Comparison of ENCODE assay signal across 22 cellular contexts in the genomic region with DNA sequence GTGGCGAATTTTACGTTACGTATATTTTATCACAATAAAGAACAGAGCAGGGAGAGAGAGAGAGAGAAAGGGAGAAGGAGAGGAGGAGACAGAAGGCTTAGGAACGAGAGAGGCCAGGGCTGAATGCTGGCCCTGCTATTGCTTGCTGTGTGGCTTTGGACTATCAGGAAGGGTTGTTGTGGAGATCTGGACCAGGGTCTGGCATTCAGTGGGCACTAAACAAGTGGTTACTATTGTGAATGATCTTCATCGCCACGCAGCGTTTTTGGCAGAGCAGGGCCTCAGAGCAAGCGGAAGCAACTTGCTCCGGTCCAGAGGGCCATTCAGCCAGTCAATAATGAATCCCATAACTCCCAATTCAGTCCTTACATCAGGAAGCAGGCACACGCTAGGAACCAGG. TPM values are rescaled to one million over a fixed set of nuclear protein-coding genes. Genes with fewer than 3 reads are reported as not detected.
DNase-seq lines count a peak whose midpoint lies in the region; ATAC-seq and TF ChIP-seq lines count a peak whose summit lies in the region.
"Had no signal": no experiment of that assay in that cellular context is flagged by ENCODE, and none has a peak within 500 bp of the region (broad histone marks: within the 10 kb centered on the region; RNA-seq: fewer than 3 reads in every experiment).

No MANE protein-coding gene starts in this region.

- TF ChIP-seq CTCF in WTC11 (IDR thresholded peaks at IDR 0.05) (no peak), dorsolateral prefrontal cortex (IDR thresholded peaks at IDR 0.05 in 54 of 56, conservative IDR thresholded peaks at IDR 0.05 in 2 of 56; ENCODE audit: low read depth in 1 of 56, partially characterized antibody in 56 of 56) (peak in 1 of 56 donors; percentile 10), OCI-LY7 (conservative IDR thresholded peaks at IDR 0.05; ENCODE audit: low read length) (no peak)

- no peak for DNase-seq in WTC11 (ENCODE audit: low spot score)
- DNase-seq in dorsolateral prefrontal cortex = peak in 7 of 10 donors; percentile 55 to 76 (median 72)
- peak; percentile 54 for DNase-seq in middle frontal gyrus (ENCODE audit: extremely low spot score, low spot score)
- peak; percentile 79 for DNase-seq in superior temporal gyrus (ENCODE audit: extremely low spot score)
- no peak for DNase-seq in OCI-LY7 (ENCODE audit: low spot score)
- DNase-seq: activated CD4-positive, alpha-beta T cell treated with anti-CD3 and anti-CD28 coated beads for 48 hours; activated CD8-positive, alpha-beta memory T cell treated with anti-CD3 and anti-CD28 coated beads, Interleukin-2, amount 10 ng/mL, durations not matched to agents 7 days and 5 days; activated naive CD8-positive, alpha-beta T cell treated with anti-CD3 and anti-CD28 coated beads, Interleukin-2, amount 10 ng/mL, durations not matched to agents 7 days and 5 days; Caco-2; esophagus squamous epithelium; glutamatergic neuron; immature natural killer cell; lower lobe of right lung; naive thymus-derived CD8-positive, alpha-beta T cell; NCI-H187 treated with DMSO at 0.1 percent for 48 hours; NCI-H345; NK-92 treated with Interleukin-12 subunit alpha and Interleukin-12 subunit beta, amount 100 ng/mL, for 24 hours; transverse colon had no signal

- CTCF ChIA-PET in WTC11 (lab: Charles Lee) = no interaction called here
- CTCF ChIA-PET in OCI-LY7 (lab: Charles Lee; ENCODE audit: unreplicated experiment) = no interaction called here

- H3K36me3 ChIP-seq in OCI-LY7 (ENCODE audit: insufficient read depth, low read length) = no peaks in the 10 kb centered on the region

- no peaks in the 10 kb centered on the region for H3K27me3 Mint-ChIP-seq in WTC11 (ENCODE audit: low read depth)
- H3K27me3 Mint-ChIP-seq: activated CD8-positive, alpha-beta memory T cell treated with anti-CD3 and anti-CD28 coated beads, Interleukin-2, amount 10 ng/mL, durations not matched to agents 7 days and 5 days; activated naive CD8-positive, alpha-beta T cell treated with anti-CD3 and anti-CD28 coated beads, Interleukin-2, amount 10 ng/mL, durations not matched to agents 7 days and 5 days; naive thymus-derived CD8-positive, alpha-beta T cell had no signal

- POLR2A ChIA-PET in WTC11 (lab: Charles Lee) = no interaction called here
- POLR2A ChIA-PET in OCI-LY7 (lab: Charles Lee) = interaction anchor here (0.6 kb wide), 1 partner anchor 25 kb away, joined by 3 read pairs; no protein-coding TSS in a partner anchor

- H3K36me3 Mint-ChIP-seq in WTC11 = peaks cover 6% of the 10 kb centered on the region

- no peaks in the 10 kb centered on the region for H3K27me3 ChIP-seq in dorsolateral prefrontal cortex
- H3K27me3 ChIP-seq: esophagus squamous epithelium, transverse colon had no signal

- H3K4me3 ChIP-seq in dorsolateral prefrontal cortex (peak overlapping the region in 7 of 59 donors; percentile 1 to 19 (median 3)), OCI-LY7 (ENCODE audit: low read depth, low read length, poor library complexity, severe bottlenecking) (no peak overlapping the region)
- H3K4me3 ChIP-seq: esophagus squamous epithelium, lower lobe of right lung, prostate gland, transverse colon had no signal

- peaks cover 32% of the 10 kb centered on the region for H3K4me1 ChIP-seq in OCI-LY7 (ENCODE audit: insufficient read depth, low read length, poor library complexity, severe bottlenecking)
- H3K4me1 ChIP-seq: Caco-2 had no signal

- H2AFZ ChIP-seq in OCI-LY7 (ENCODE audit: low read length) = no peak overlapping the region

- no peaks in the 10 kb centered on the region for H3K9me2 ChIP-seq in OCI-LY7 (ENCODE audit: insufficient read depth, low read length)

- H3K9me3 Mint-ChIP-seq in WTC11 = peaks cover 6% of the 10 kb centered on the region; the same call in 1 of the 2 replicates
- H3K9me3 Mint-ChIP-seq: activated naive CD8-positive, alpha-beta T cell treated with anti-CD3 and anti-CD28 coated beads, Interleukin-2, amount 10 ng/mL, durations not matched to agents 7 days and 5 days; activated T-helper 2 cell treated with anti-CD3 and anti-CD28 coated beads, Interferon-gamma antibody, Interleukin-2, Interleukin-4, amounts not matched to agents 10 μg/mL and 5 μg/mL and 100 μg/mL, durations not matched to agents 14 hours and 24 hours and 36 hours; immature natural killer cell; naive thymus-derived CD8-positive, alpha-beta T cell had no signal

- H3K4me3 Mint-ChIP-seq in WTC11 = no peak overlapping the region
- H3K4me3 Mint-ChIP-seq: activated CD8-positive, alpha-beta memory T cell treated with anti-CD3 and anti-CD28 coated beads, Interleukin-2, amount 10 ng/mL, durations not matched to agents 7 days and 5 days; activated naive CD8-positive, alpha-beta T cell treated with anti-CD3 and anti-CD28 coated beads, Interleukin-2, amount 10 ng/mL, durations not matched to agents 7 days and 5 days; immature natural killer cell; naive thymus-derived CD8-positive, alpha-beta T cell had no signal

- ATAC-seq in WTC11 = no peak
- ATAC-seq in activated CD4-positive, CD25-positive, alpha-beta regulatory T cell treated with anti-CD3 and anti-CD28 coated beads, Interleukin-2, amount 50 U/mL, for 24 hours = no peak
- ATAC-seq in HG02588 (IDR thresholded peaks at IDR 0.05; ENCODE audit: unreplicated experiment) = no peak
- ATAC-seq: activated CD8-positive, alpha-beta memory T cell treated with anti-CD3 and anti-CD28 coated beads, Interleukin-2, amount 10 ng/mL, durations not matched to agents 7 days and 5 days; lower lobe of right lung; naive thymus-derived CD8-positive, alpha-beta T cell had no signal

- H3K4me2 ChIP-seq in OCI-LY7 (ENCODE audit: low read length) = no peak overlapping the region

- peak overlapping the region; percentile 51; the same call in 1 of the 2 replicates for H3K27ac Mint-ChIP-seq in WTC11
- H3K27ac Mint-ChIP-seq: activated CD8-positive, alpha-beta memory T cell treated with anti-CD3 and anti-CD28 coated beads, Interleukin-2, amount 10 ng/mL, durations not matched to agents 7 days and 5 days; activated naive CD8-positive, alpha-beta T cell treated with anti-CD3 and anti-CD28 coated beads, Interleukin-2, amount 10 ng/mL, durations not matched to agents 7 days and 5 days; activated T-helper 2 cell treated with anti-CD3 and anti-CD28 coated beads, Interferon-gamma antibody, Interleukin-2, Interleukin-4, amounts not matched to agents 10 μg/mL and 5 μg/mL and 100 μg/mL, durations not matched to agents 14 hours and 24 hours and 36 hours; immature natural killer cell had no signal

- H3K79me2 ChIP-seq in OCI-LY7 (ENCODE audit: insufficient read depth, low read depth, low read length) = no peaks in the 10 kb centered on the region

- H3K27ac ChIP-seq in dorsolateral prefrontal cortex = peak overlapping the region; percentile 85 to 100 (median 98)
- H3K27ac ChIP-seq in OCI-LY7 (ENCODE audit: low read depth, low read length, poor library complexity, severe bottlenecking) = no peak overlapping the region
- H3K27ac ChIP-seq: prostate gland, transverse colon had no signal

- BruUV-seq in OCI-LY7 (replicated peaks; lab: Mats Ljungman, UMichigan) = no TSS peak

- peaks cover 14% of the 10 kb centered on the region for H3K4me1 Mint-ChIP-seq in WTC11

- no peaks in the 10 kb centered on the region for H4K20me1 ChIP-seq in OCI-LY7 (ENCODE audit: insufficient read depth, low read length)

- intact Hi-C loops in dorsolateral prefrontal cortex (cut with DNase I) (no loop called here), OCI-LY7 (cut with micrococcal nuclease; ENCODE audit: unreplicated experiment) (no loop called here)

- H3K9me3 ChIP-seq in OCI-LY7 (ENCODE audit: low read length) = no peaks in the 10 kb centered on the region
- H3K9me3 ChIP-seq: Caco-2, esophagus squamous epithelium, lower lobe of right lung, prostate gland, transverse colon had no signal

TF ChIP-seq in WTC11, 78 proteins besides CTCF, POLR2A, EP300 and RAD21:
- TF ChIP-seq MYBL2 (CRISPR knock-in tag; IDR thresholded peaks at IDR 0.05) (no peak), ZNF423 (CRISPR knock-in tag; IDR thresholded peaks at IDR 0.05) (no peak)

RNA-seq across cellular contexts. Expression of gene PIK3C2B, which starts 26.4 kb away (rescaled TPM):
- 20.8 to 27.7 TPM (median 22.6 TPM) in 3 replicates for total RNA-seq in WTC11 (2021)
- total RNA-seq in dorsolateral prefrontal cortex = 100 to 1,000 TPM in 8 of 120 experiments, 10 to 100 TPM in 112; 38.4 to 188 (median 62.6) TPM
- 11.9 and 12.5 TPM in 2 replicates for total RNA-seq in OCI-LY7 (2014; rRNA removed; shearing (Covaris generic))
- total RNA-seq in OCI-LY7 (2022) = 36.3 and 43.9 TPM in 2 replicates

RNA-seq across cellular contexts. Expression of gene MDM4, which starts 48.0 kb away (rescaled TPM):
- total RNA-seq in WTC11 (2021) = 73.5 to 76.2 TPM (median 74.1 TPM) in 3 replicates
- 100 to 1,000 TPM in 47 of 120 experiments, 10 to 100 TPM in 73; 56.3 to 151 (median 97.1) TPM for total RNA-seq in dorsolateral prefrontal cortex
- 102 and 120 TPM in 2 replicates for total RNA-seq in OCI-LY7 (2014; rRNA removed; shearing (Covaris generic))
- 282 and 343 TPM in 2 replicates for total RNA-seq in OCI-LY7 (2022)

RNA-seq across cellular contexts. Expression of gene PPP1R15B, which starts 56.6 kb away (rescaled TPM):
- total RNA-seq in WTC11 (2021) (43.7 to 47.7 TPM (median 44.6 TPM) in 3 replicates), dorsolateral prefrontal cortex (10 to 100 TPM; 26.2 to 55.9 (median 35.6) TPM), OCI-LY7 (2022) (79.2 and 91.3 TPM in 2 replicates)
- total RNA-seq in OCI-LY7 (2014; rRNA removed; shearing (Covaris generic)) = 63.5 and 72.6 TPM in 2 replicates

Comparison
In these comparisons a context has a peak if more than half of its experiments do, and no peak if none do; other contexts are left out.
1. DNase-seq: peak in dorsolateral prefrontal cortex (7 of 10), middle frontal gyrus (single experiment) and superior temporal gyrus (single experiment); none in WTC11 (single experiment) and OCI-LY7 (single experiment).